Comparison of ENCODE assay signal across 9 cellular contexts in genomic region chr2:174699993-174700766, GRCh38.
A peak's percentile ranks its signal among the peaks of the same experiment; 100 is the strongest.
DNase-seq lines count a peak whose midpoint lies in the region; FAIRE-seq and TF ChIP-seq lines count a peak whose summit lies in the region.
"Had no signal": no experiment of that assay in that cellular context is flagged by ENCODE, and none has a peak within 500 bp of the region (broad histone marks: within the 10 kb centered on the region; RNA-seq: fewer than 3 reads in every experiment).

No MANE protein-coding gene starts in this region.

- H3K56ac ChIP-seq in H9 (ENCODE audit: insufficient read length, low read depth, low read length) = no peak overlapping the region

- no peak overlapping the region for H3K23ac ChIP-seq in H9 (ENCODE audit: insufficient read length, low read depth, low read length)

- H2BK20ac ChIP-seq in H9 (ENCODE audit: low read depth, low read length, poor library complexity, severe bottlenecking) = no peak overlapping the region

- no peak overlapping the region for H2BK15ac ChIP-seq in H9 (ENCODE audit: low read depth, low read length)

- no peaks in the 10 kb centered on the region for H3K36me3 ChIP-seq in adipocyte (ENCODE audit: control insufficient read depth, insufficient read depth, low read length, severe bottlenecking)
- no peaks in the 10 kb centered on the region for H3K36me3 ChIP-seq in left ventricle myocardium inferior
- H3K36me3 ChIP-seq in small intestine (ENCODE audit: control insufficient read depth in 2 of 2, insufficient read depth in 2 of 2, low read length in 2 of 2) = no peaks in the 10 kb centered on the region

- H3K79me1 ChIP-seq in H9 (ENCODE audit: insufficient read depth, low read depth, low read length, poor library complexity, severe bottlenecking) = no peaks in the 10 kb centered on the region

- H2BK5ac ChIP-seq in H9 (ENCODE audit: insufficient read length, low read length) = no peak overlapping the region

- no peak overlapping the region for H3T11ph ChIP-seq in H9 (ENCODE audit: low read length)

- no peaks in the 10 kb centered on the region for H3K9me3 Mint-ChIP-seq in H9

- no peak overlapping the region for H4K8ac ChIP-seq in H9 (replicated peaks; ENCODE audit: insufficient read length, low read depth, low read length)

- H3K79me2 ChIP-seq in H9 (ENCODE audit: insufficient read depth, low read length) = no peaks in the 10 kb centered on the region

- H3K27ac Mint-ChIP-seq in H9 = no peak overlapping the region
- H3K27ac Mint-ChIP-seq: activated naive CD8-positive, alpha-beta T cell had no signal

- H4K91ac ChIP-seq in H9 (ENCODE audit: insufficient read length, low read depth, low read length) = no peak overlapping the region

- intact Hi-C loops in left ventricle myocardium inferior (cut with micrococcal nuclease) = no loop called here

- no peak overlapping the region for H2AFZ ChIP-seq in H9 (ENCODE audit: low read length)

- peak; percentile 84 for TF ChIP-seq CTCF in H9 (conservative IDR thresholded peaks at IDR 0.05)
- TF ChIP-seq CTCF in left ventricle myocardium inferior (IDR thresholded peaks at IDR 0.05; ENCODE audit: borderline replicate concordance) = peak; percentile 82

- H3K14ac ChIP-seq in H9 (ENCODE audit: insufficient read depth, low read length) = no peak overlapping the region

- no peaks in the 10 kb centered on the region for H3K36me3 Mint-ChIP-seq in H9 (ENCODE audit: insufficient read depth in 1 of 3, low read depth in 3 of 3)
- H3K36me3 Mint-ChIP-seq: activated naive CD8-positive, alpha-beta T cell had no signal

- no peak overlapping the region for H4K5ac ChIP-seq in H9 (ENCODE audit: insufficient read length, low read depth, low read length)

- FAIRE-seq in small intestine (lab: Jason Lieb, UNC) = peak; percentile 10

- H4K20me1 ChIP-seq in H9 (ENCODE audit: control insufficient read depth, insufficient read depth, insufficient read length) = no peaks in the 10 kb centered on the region

- no peak overlapping the region for H3K4ac ChIP-seq in H9 (ENCODE audit: low read depth, low read length)

- WGBS in H9 (ENCODE audit: extremely low coverage, insufficient read length, low lambda C conversion rate) = no CpG with 5 or more reads among the region's 4 CpGs
- 21 to 23% (median 21%) methylated on average over 4 of the region's 4 CpGs for WGBS in small intestine, 3 donors

- H3K9me3 ChIP-seq in H9 (ENCODE audit: control insufficient read depth, low read depth, low read length) = no peaks in the 10 kb centered on the region
- no peaks in the 10 kb centered on the region for H3K9me3 ChIP-seq in adipocyte (ENCODE audit: control insufficient read depth, low read length)
- no peaks in the 10 kb centered on the region for H3K9me3 ChIP-seq in left ventricle myocardium inferior (replicated peaks)
- no peaks in the 10 kb centered on the region for H3K9me3 ChIP-seq in small intestine (ENCODE audit: control insufficient read depth, low read depth)

- peaks cover 11 to 14% of the 10 kb centered on the region in 2 experiments for H3K4me1 Mint-ChIP-seq in H9

- H3K27me3 ChIP-seq in H9 (ENCODE audit: insufficient read depth, low read length) (no peaks in the 10 kb centered on the region), adipocyte (replicated peaks; ENCODE audit: control insufficient read depth, insufficient read depth, low read length) (peaks cover 3% of the 10 kb centered on the region), left ventricle myocardium inferior (ENCODE audit: low read depth) (no peaks in the 10 kb centered on the region), small intestine (ENCODE audit: control insufficient read depth in 2 of 2, insufficient read depth in 2 of 2, low read length in 2 of 2) (no peaks in the 10 kb centered on the region)

- H3K27me3 Mint-ChIP-seq in H9 (ENCODE audit: low read depth) = no peaks in the 10 kb centered on the region; the same call in 1 of the 2 replicates

- H2AK5ac ChIP-seq in H9 (ENCODE audit: insufficient read length, low read length) = no peak overlapping the region

- H3K27ac ChIP-seq in H9 (ENCODE audit: insufficient read length, low read depth, low read length) (no peak overlapping the region), left ventricle myocardium inferior (replicated peaks) (no peak overlapping the region), small intestine (ENCODE audit: low read depth in 1 of 2, low read length in 1 of 2) (no peak overlapping the region)

- H3K9ac ChIP-seq in H9 (ENCODE audit: extremely low read depth, insufficient read length, low read length) (no peak overlapping the region), adipocyte (ENCODE audit: low read length) (no peak overlapping the region)

- no peaks in the 10 kb centered on the region for H3K4me1 ChIP-seq in H9 (ENCODE audit: insufficient read depth, low read length)
- H3K4me1 ChIP-seq in adipocyte (ENCODE audit: control insufficient read depth, insufficient read depth, low read length) = peaks cover 8% of the 10 kb centered on the region
- H3K4me1 ChIP-seq in left ventricle myocardium inferior = no peaks in the 10 kb centered on the region
- H3K4me1 ChIP-seq in small intestine (ENCODE audit: control insufficient read depth in 2 of 2, insufficient read depth in 1 of 2, low read depth in 1 of 2, low read length in 1 of 2) = no peaks in the 10 kb centered on the region

- H3K4me2 ChIP-seq in H9 (ENCODE audit: insufficient read depth, insufficient read length, low read length) = no peak overlapping the region

- H3K4me3 Mint-ChIP-seq in H9 = no peak overlapping the region
- H3K4me3 Mint-ChIP-seq: activated naive CD8-positive, alpha-beta T cell had no signal

- H3K23me2 ChIP-seq in H9 (ENCODE audit: insufficient read length, low read depth, low read length, poor library complexity, severe bottlenecking) = no peaks in the 10 kb centered on the region

- DNase-seq in SIG-M5 treated with dmso at 0.1 percent for 504 hours (lab: John Stamatoyannopoulos, UW; ENCODE audit: unreplicated experiment) (peak; percentile 81), SIG-M5 (lab: John Stamatoyannopoulos, UW) (no peak), H9 (no peak), NCI-H345 treated with DMSO at 0.1 percent for 48 hours (lab: John Stamatoyannopoulos, UW; ENCODE audit: unreplicated experiment) (peak; percentile 42), adipocyte (ENCODE audit: low read depth) (peak; percentile 77), left ventricle myocardium inferior (no peak), small intestine (peak; percentile 54), NK-92 (lab: John Stamatoyannopoulos, UW; ENCODE audit: unreplicated experiment) (no peak)

- no peak overlapping the region for H2BK12ac ChIP-seq in H9 (ENCODE audit: insufficient read length, low read depth, low read length)

- H3K4me3 ChIP-seq in adipocyte (ENCODE audit: low read length) = no peak overlapping the region
- H3K4me3 ChIP-seq in left ventricle myocardium inferior = no peak overlapping the region
- no peak overlapping the region for H3K4me3 ChIP-seq in small intestine (ENCODE audit: low read depth in 1 of 2, low read length in 2 of 2)

- no peak overlapping the region for H3K18ac ChIP-seq in H9 (ENCODE audit: insufficient read length, low read depth, low read length)

- no peak overlapping the region for H2BK120ac ChIP-seq in H9 (ENCODE audit: low read depth, low read length, poor library complexity, severe bottlenecking)

Comparison
In these comparisons a context has a peak if more than half of its experiments do, and no peak if none do; other contexts are left out.
1. DNase-seq: peak in SIG-M5 treated with dmso at 0.1 percent for 504 hours (single experiment), NCI-H345 treated with DMSO at 0.1 percent for 48 hours (single experiment), adipocyte (single experiment) and small intestine (single experiment); none in SIG-M5 (single experiment), H9 (single experiment), left ventricle myocardium inferior (single experiment) and NK-92 (single experiment).